In the genomic region with DNA sequence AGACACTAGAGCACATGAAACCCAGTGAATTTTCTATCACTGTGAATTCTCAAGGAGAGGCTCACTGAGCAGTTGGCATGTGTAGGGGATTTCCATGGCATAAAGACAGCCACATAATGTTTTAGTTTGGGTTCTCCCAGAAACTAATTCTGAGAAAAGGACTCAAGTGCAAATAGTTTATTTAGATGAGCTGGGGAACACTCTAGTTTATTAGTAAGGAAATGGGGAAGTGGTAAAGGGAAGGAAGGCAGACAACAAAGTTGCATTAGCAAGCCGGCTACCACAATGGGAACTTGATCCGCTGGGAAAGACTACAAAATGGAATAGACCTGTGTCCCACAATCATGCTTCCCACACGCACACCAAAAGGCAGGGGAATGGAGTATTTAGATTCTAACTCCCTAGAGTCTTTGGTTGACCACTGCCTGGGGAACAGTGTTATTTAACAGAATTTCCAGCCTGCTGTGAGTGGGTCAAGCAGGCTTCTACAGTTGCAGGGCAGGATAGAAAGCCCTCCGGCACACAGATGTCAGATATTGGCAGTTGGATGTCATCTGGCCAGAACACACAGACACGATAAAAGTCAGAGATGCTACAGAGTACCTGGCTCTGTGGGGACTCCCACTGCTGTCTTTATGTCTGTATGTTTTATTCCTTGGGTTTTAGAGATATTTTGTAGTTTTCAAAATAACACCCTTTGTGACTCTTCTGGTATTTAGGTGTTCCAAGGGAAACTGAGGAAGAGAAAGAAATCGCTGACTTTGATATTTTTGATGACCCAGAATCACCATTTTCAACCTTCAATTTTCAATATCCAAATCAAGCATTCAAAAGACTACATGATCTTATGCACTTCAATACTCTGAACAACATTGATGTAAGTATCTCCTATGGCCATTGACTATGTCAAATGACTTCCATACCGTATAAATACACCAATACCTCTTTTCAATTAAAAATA, we compare ENCODE assay signal across 15 cellular contexts.
A peak's percentile ranks its signal among the peaks of the same experiment; 100 is the strongest.
DNase-seq lines count a peak whose midpoint lies in the region; ATAC-seq and TF ChIP-seq lines count a peak whose summit lies in the region.
"Had no signal": no experiment of that assay in that cellular context is flagged by ENCODE, and none has a peak within 500 bp of the region (broad histone marks: within the 10 kb centered on the region; RNA-seq: fewer than 3 reads in every experiment).

No MANE protein-coding gene starts in this region.

- H2AFZ ChIP-seq in PC-9 = no peak overlapping the region; the same call in 1 of the 2 replicates

- CTCF ChIA-PET in PC-9 (lab: Charles Lee) = no interaction called here

- intact Hi-C loops in left lung (cut with DNase I) (no loop called here), PC-9 (cut with micrococcal nuclease; ENCODE audit: unreplicated experiment) (no loop called here), thyroid gland (cut with DNase I) (no loop called here)

- H3K4me3 ChIP-seq in BLaER1 treated with 17β-estradiol and CSF1 and Interleukin-3, amounts not matched to agents 10 nM and 100 nM = no peak overlapping the region
- H3K4me3 ChIP-seq in left lung (no peak overlapping the region), PC-9 (no peak overlapping the region), thyroid gland (replicated peaks in 1 of 3) (no peak overlapping the region)
- H3K4me3 ChIP-seq: tibial nerve had no signal

- peak overlapping the region in 8 of 11 experiments; percentile 9 to 79 (median 44); a peak in 12 of 22 replicates for H3K4me2 ChIP-seq in BLaER1 treated with 17β-estradiol and CSF1 and Interleukin-3, amounts not matched to agents 10 nM and 100 nM
- H3K4me2 ChIP-seq in PC-9 = no peak overlapping the region

- POLR2A ChIA-PET in PC-9 (lab: Charles Lee; ENCODE audit: unreplicated experiment) = no interaction called here

- ATAC-seq in HG02678 (IDR thresholded peaks at IDR 0.05; ENCODE audit: unreplicated experiment) (peak; percentile 62), left lung (peak; percentile 17), HG02973 (IDR thresholded peaks at IDR 0.05; ENCODE audit: unreplicated experiment) (no peak)

- H3K27ac ChIP-seq in BLaER1 treated with 17β-estradiol and CSF1 and Interleukin-3, amounts not matched to agents 10 nM and 100 nM = no peak overlapping the region
- no peak overlapping the region for H3K27ac ChIP-seq in left lung
- H3K27ac ChIP-seq in PC-9 = no peak overlapping the region
- H3K27ac ChIP-seq in thyroid gland = no peak overlapping the region
- H3K27ac ChIP-seq: tibial nerve had no signal

- no peaks in the 10 kb centered on the region for H3K27me3 ChIP-seq in BLaER1 treated with 17β-estradiol and CSF1 and Interleukin-3, amounts not matched to agents 10 nM and 100 nM
- H3K27me3 ChIP-seq in left lung = no peaks in the 10 kb centered on the region
- no peaks in the 10 kb centered on the region for H3K27me3 ChIP-seq in PC-9 (ENCODE audit: insufficient read depth, low read depth)
- H3K27me3 ChIP-seq in thyroid gland = no peaks in the 10 kb centered on the region
- H3K27me3 ChIP-seq: tibial nerve had no signal

- 81 to 85% methylated on average over 7 of the region's 7 CpGs for WGBS in thyroid gland, 2 donors

- H3K9ac ChIP-seq in BLaER1 treated with 17β-estradiol and CSF1 and Interleukin-3, amounts not matched to agents 10 nM and 100 nM = no peak overlapping the region

- TF ChIP-seq POLR2A in thyroid gland (IDR thresholded peaks at IDR 0.05) = no peak

- no peak for TF ChIP-seq CTCF in left lung (IDR thresholded peaks at IDR 0.05)
- TF ChIP-seq CTCF in PC-9 (conservative IDR thresholded peaks at IDR 0.05) = no peak
- no peak for TF ChIP-seq CTCF in thyroid gland (IDR thresholded peaks at IDR 0.05)

- H3K9me3 ChIP-seq in BLaER1 treated with 17β-estradiol and CSF1 and Interleukin-3, amounts not matched to agents 10 nM and 100 nM (replicated peaks in 1 of 11) = no peaks in the 10 kb centered on the region
- no peaks in the 10 kb centered on the region for H3K9me3 ChIP-seq in left lung
- no peaks in the 10 kb centered on the region for H3K9me3 ChIP-seq in PC-9 (ENCODE audit: insufficient read depth, low read depth)
- no peaks in the 10 kb centered on the region for H3K9me3 ChIP-seq in thyroid gland
- H3K9me3 ChIP-seq: tibial nerve had no signal

- no peaks in the 10 kb centered on the region for H4K20me1 ChIP-seq in BLaER1 treated with 17β-estradiol and CSF1 and Interleukin-3, amounts not matched to agents 10 nM and 100 nM
- no peaks in the 10 kb centered on the region for H4K20me1 ChIP-seq in PC-9 (ENCODE audit: insufficient read depth)

- H3K4me1 ChIP-seq in BLaER1 treated with 17β-estradiol and CSF1 and Interleukin-3, amounts not matched to agents 10 nM and 100 nM = peaks cover 0 to 31% (median 13%) of the 10 kb centered on the region in 10 experiments; a peak in 12 of 20 replicates
- H3K4me1 ChIP-seq in left lung = peaks cover 7 to 12% of the 10 kb centered on the region in 2 donors
- H3K4me1 ChIP-seq in PC-9 (replicated peaks; ENCODE audit: insufficient read depth) = no peaks in the 10 kb centered on the region
- H3K4me1 ChIP-seq in thyroid gland = no peaks in the 10 kb centered on the region

- no peaks in the 10 kb centered on the region for H3K79me2 ChIP-seq in PC-9 (ENCODE audit: low read depth)

- DNase-seq in SKM-1 treated with dmso at 0.1 percent for 144 hours (lab: John Stamatoyannopoulos, UW; ENCODE audit: unreplicated experiment) (peak; percentile 54), left lung (peak in 1 of 2 donors; percentile 36), PC-9 (no peak), thyroid gland (no peak), NCI-H1105 (lab: John Stamatoyannopoulos, UW) (no peak)
- DNase-seq: activated CD4-positive, alpha-beta T cell treated with anti-CD3 and anti-CD28 coated beads, Interleukin-2, amount 10 ng/mL, durations not matched to agents 7 days and 5 days; aorta; effector CD4-positive, alpha-beta T cell; NCI-H2107; NK-92 treated with Interleukin-12 subunit alpha and Interleukin-12 subunit beta, amount 100 ng/mL, for 24 hours; T-helper 1 cell had no signal

- no peaks in the 10 kb centered on the region for H3K9me2 ChIP-seq in PC-9 (ENCODE audit: insufficient read depth)

- no peaks in the 10 kb centered on the region for H3F3A ChIP-seq in PC-9 (ENCODE audit: insufficient read depth, low read depth)

- no peaks in the 10 kb centered on the region for H3K36me3 ChIP-seq in BLaER1 treated with 17β-estradiol and CSF1 and Interleukin-3, amounts not matched to agents 10 nM and 100 nM
- H3K36me3 ChIP-seq in left lung = no peaks in the 10 kb centered on the region
- no peaks in the 10 kb centered on the region for H3K36me3 ChIP-seq in PC-9 (ENCODE audit: low read depth)
- no peaks in the 10 kb centered on the region for H3K36me3 ChIP-seq in thyroid gland
- H3K36me3 ChIP-seq: tibial nerve had no signal

- BruUV-seq in PC-9 (replicated peaks; lab: Mats Ljungman, UMichigan) = no TSS peak
